22 cellular contexts compared by ENCODE assay signal in the genomic region with DNA sequence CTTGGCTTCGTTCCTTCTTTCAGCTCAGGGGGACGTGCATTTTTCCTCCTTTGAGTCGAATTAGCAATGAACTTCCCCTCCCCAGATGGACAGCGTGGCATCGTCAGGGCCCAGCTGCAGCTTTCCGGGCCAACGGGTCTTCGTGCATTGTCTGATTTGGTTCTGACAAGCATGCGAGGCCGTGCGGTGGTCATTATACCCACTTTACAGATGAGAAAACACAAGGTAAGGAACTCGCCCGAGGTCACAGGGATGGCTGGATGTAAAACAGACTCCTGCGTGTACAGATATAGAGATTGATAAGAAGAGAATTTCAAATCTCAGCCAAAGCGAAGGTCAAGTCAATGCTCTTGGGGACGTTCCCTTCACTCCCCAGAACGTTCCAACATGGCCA.
DNase-seq lines count a peak whose midpoint lies in the region; ATAC-seq, FAIRE-seq and TF ChIP-seq lines count a peak whose summit lies in the region.
"Had no signal": no experiment of that assay in that cellular context is flagged by ENCODE, and none has a peak within 500 bp of the region (broad histone marks: within the 10 kb centered on the region; RNA-seq: fewer than 3 reads in every experiment).

No MANE protein-coding gene starts in this region.

- H3K9me3 ChIP-seq in Caco-2 (no peaks in the 10 kb centered on the region), HUES6 (ENCODE audit: control insufficient read depth, insufficient read depth, low read depth, low read length) (no peaks in the 10 kb centered on the region), endothelial cell of umbilical vein (replicated peaks; ENCODE audit: control insufficient read depth, insufficient read depth, low read length) (no peaks in the 10 kb centered on the region), osteoblast (ENCODE audit: low read depth, low read length) (no peaks in the 10 kb centered on the region)
- H3K9me3 ChIP-seq: adrenal gland, suprapubic skin had no signal

- H2AFZ ChIP-seq in endothelial cell of umbilical vein (ENCODE audit: low read depth, low read length) = peak overlapping the region; percentile 56
- H2AFZ ChIP-seq in osteoblast (ENCODE audit: low read length) = no peak overlapping the region

- no peaks in the 10 kb centered on the region for H3K9me1 ChIP-seq in endothelial cell of umbilical vein (replicated peaks; ENCODE audit: control insufficient read depth, extremely low read depth, insufficient read depth, low read length)

- no peak overlapping the region for H3K4me3 Mint-ChIP-seq in Caco-2 (ENCODE audit: unreplicated experiment)
- H3K4me3 Mint-ChIP-seq: activated CD4-positive, alpha-beta T cell treated with anti-CD3 and anti-CD28 coated beads, Interleukin-2, amount 10 ng/mL, durations not matched to agents 7 days and 5 days; CD8-positive, alpha-beta T cell; T-cell had no signal

- no peak for TF ChIP-seq POLR2A in endothelial cell of umbilical vein (IDR thresholded peaks at IDR 0.05; ENCODE audit: low read depth, low read length)

- no peaks in the 10 kb centered on the region for H3K27me3 ChIP-seq in Caco-2 (replicated peaks; ENCODE audit: control insufficient read depth, insufficient read depth, low read length)
- H3K27me3 ChIP-seq in HUES6 (ENCODE audit: control insufficient read depth, insufficient read depth, low read length) = no peaks in the 10 kb centered on the region
- H3K27me3 ChIP-seq in endothelial cell of umbilical vein (ENCODE audit: control insufficient read depth in 2 of 2, insufficient read depth in 2 of 2, low read length in 2 of 2) = no peaks in the 10 kb centered on the region
- no peaks in the 10 kb centered on the region for H3K27me3 ChIP-seq in osteoblast (ENCODE audit: insufficient read depth, low read length)
- H3K27me3 ChIP-seq: adrenal gland had no signal

- ATAC-seq in GM18873 (IDR thresholded peaks at IDR 0.05; ENCODE audit: low FRiP score, unreplicated experiment) (no peak), HG03378 (IDR thresholded peaks at IDR 0.05; ENCODE audit: unreplicated experiment) (no peak)
- ATAC-seq: CD8-positive, alpha-beta T cell; T-cell had no signal

- DNase-seq in Caco-2 (peak in 1 of 2 experiments; percentile 26), endothelial cell of umbilical vein (ENCODE audit: low read depth, low spot score) (no peak), posterior vena cava (ENCODE audit: low spot score) (peak; percentile 35), osteoblast (ENCODE audit: insufficient read length, low spot score, missing footprints) (no peak), NCI-H1048 (lab: John Stamatoyannopoulos, UW) (no peak)
- DNase-seq: activated CD4-positive, alpha-beta T cell treated with anti-CD3 and anti-CD28 coated beads, Interleukin-2, amount 10 ng/mL, durations not matched to agents 7 days and 5 days; activated CD8-positive, alpha-beta memory T cell treated with anti-CD3 and anti-CD28 coated beads, Interleukin-2, amount 50 U/mL, for 48 hours; activated effector memory CD4-positive, alpha-beta T cell treated with anti-CD3 and anti-CD28 coated beads, Interleukin-2, amount 50 U/mL, for 16 hours; CD8-positive, alpha-beta T cell; DMS79 treated with DMSO at 0.1 percent for 48 hours; erythroblast; NK-92 treated with Interleukin-12 subunit alpha and Interleukin-12 subunit beta, amount 100 ng/mL, for 24 hours; stimulated activated CD4-positive, alpha-beta T cell treated with anti-CD3 and anti-CD28 coated beads, Interleukin-12 subunit alpha, Interleukin-12 subunit beta, amount 100 ng/mL, for 4 hours; T-cell had no signal

- H3K27me3 Mint-ChIP-seq in Caco-2 (ENCODE audit: insufficient read depth, unreplicated experiment) = no peaks in the 10 kb centered on the region

- dilution Hi-C loops in endothelial cell of umbilical vein (cut with MboI; ENCODE audit: extremely low pct_ligation_motif_present, low sequenced_read_pairs) = no loop called here

- peak overlapping the region; percentile 10; the same call in 1 of the 2 replicates for H3K27ac ChIP-seq in HUES6 (ENCODE audit: low read depth, low read length)
- peak overlapping the region; percentile 31 for H3K27ac ChIP-seq in endothelial cell of umbilical vein (ENCODE audit: insufficient read depth, low read depth, low read length)
- H3K27ac ChIP-seq in osteoblast (ENCODE audit: low read depth, low read length) = no peak overlapping the region
- H3K27ac ChIP-seq: KMS-11 had no signal

- H3K9ac ChIP-seq in HUES6 (ENCODE audit: low read length) (no peak overlapping the region), endothelial cell of umbilical vein (replicated peaks; ENCODE audit: extremely low read depth, insufficient read depth, low read length) (no peak overlapping the region)
- H3K9ac ChIP-seq: KMS-11 had no signal

- intact Hi-C loops in Caco-2 (cut with micrococcal nuclease; ENCODE audit: unreplicated experiment) = no loop called here
- intact Hi-C loops in endothelial cell of umbilical vein (cut with micrococcal nuclease) = loop anchor here (5.0 to 10.0 kb wide), 3 partner anchors 178 to 649 kb away; no protein-coding TSS in a partner anchor
- intact Hi-C loops in posterior vena cava (cut with DNase I) = no loop called here

- POLR2A ChIA-PET in Caco-2 (lab: Charles Lee) = no interaction called here
- POLR2A ChIA-PET in endothelial cell of umbilical vein (lab: Charles Lee) = no interaction called here

- H3K4me1 Mint-ChIP-seq in Caco-2 (ENCODE audit: low read depth, unreplicated experiment) = no peaks in the 10 kb centered on the region

- H3K4me1 ChIP-seq in Caco-2 (peaks cover 6% of the 10 kb centered on the region; the same call in 1 of the 2 replicates), HUES6 (ENCODE audit: control insufficient read depth, insufficient read depth, low read length) (peaks cover 52% of the 10 kb centered on the region), endothelial cell of umbilical vein (ENCODE audit: control insufficient read depth, extremely low read depth, insufficient read depth, low read length) (peaks cover 21% of the 10 kb centered on the region), osteoblast (ENCODE audit: insufficient read depth, low read length) (no peaks in the 10 kb centered on the region)
- H3K4me1 ChIP-seq: suprapubic skin had no signal

- no peaks in the 10 kb centered on the region for H3K36me3 Mint-ChIP-seq in Caco-2 (ENCODE audit: insufficient read depth, unreplicated experiment)
- H3K36me3 Mint-ChIP-seq: CD8-positive, alpha-beta T cell; T-cell had no signal

- CTCF ChIA-PET in Caco-2 (lab: Charles Lee) (interaction anchor here (1.1 kb wide), 1 partner anchor 323 kb away, joined by 3 read pairs; no protein-coding TSS in a partner anchor), endothelial cell of umbilical vein (lab: Charles Lee) (no interaction called here)

- FAIRE-seq in endothelial cell of umbilical vein (lab: Jason Lieb, UNC) = no peak
- FAIRE-seq: bronchial epithelial cell had no signal

- TF ChIP-seq CTCF in Caco-2 (IDR thresholded peaks at IDR 0.05; ENCODE audit: insufficient read depth in 1 of 2, low read depth in 1 of 2, low read length in 1 of 2, severe bottlenecking in 1 of 2, unreplicated experiment in 1 of 2) (no peak), endothelial cell of umbilical vein (IDR thresholded peaks at IDR 0.05; ENCODE audit: extremely low read depth in 1 of 2, insufficient read depth in 1 of 2, low read depth in 1 of 2, low read length in 2 of 2) (no peak), osteoblast (IDR thresholded peaks at IDR 0.05; ENCODE audit: extremely low read depth, low read depth, low read length) (no peak)

- no peaks in the 10 kb centered on the region for H3K9me3 Mint-ChIP-seq in Caco-2 (ENCODE audit: unreplicated experiment)
- H3K9me3 Mint-ChIP-seq: activated CD4-positive, alpha-beta T cell treated with anti-CD3 and anti-CD28 coated beads, Interleukin-2, amount 10 ng/mL, durations not matched to agents 7 days and 5 days; CD8-positive, alpha-beta T cell; T-cell had no signal

- no peaks in the 10 kb centered on the region for H3K36me3 ChIP-seq in Caco-2 (ENCODE audit: control insufficient read depth, insufficient read depth, low read length)
- no peaks in the 10 kb centered on the region for H3K36me3 ChIP-seq in HUES6 (ENCODE audit: control insufficient read depth, insufficient read depth, low read length)
- H3K36me3 ChIP-seq in endothelial cell of umbilical vein (ENCODE audit: control insufficient read depth in 2 of 2, extremely low read depth in 1 of 2, insufficient read depth in 2 of 2, low read length in 2 of 2) = no peaks in the 10 kb centered on the region
- H3K36me3 ChIP-seq in osteoblast (ENCODE audit: insufficient read depth, low read length) = no peaks in the 10 kb centered on the region
- H3K36me3 ChIP-seq: adrenal gland, suprapubic skin had no signal

- BruUV-seq in Caco-2 (replicated peaks; lab: Mats Ljungman, UMichigan) = no TSS peak
- no TSS peak for BruUV-seq in endothelial cell of umbilical vein (replicated peaks; lab: Mats Ljungman, UMichigan)

- peak overlapping the region; percentile 1 for H3K27ac Mint-ChIP-seq in Caco-2 (ENCODE audit: unreplicated experiment)
- H3K27ac Mint-ChIP-seq: activated CD4-positive, alpha-beta T cell treated with anti-CD3 and anti-CD28 coated beads, Interleukin-2, amount 10 ng/mL, durations not matched to agents 7 days and 5 days; CD8-positive, alpha-beta T cell; T-cell had no signal

- H3K4me2 ChIP-seq in endothelial cell of umbilical vein (ENCODE audit: insufficient read depth, low read length) = peak overlapping the region; percentile 49
- H3K4me2 ChIP-seq in osteoblast (ENCODE audit: insufficient read depth, low read length) = no peak overlapping the region
- H3K4me2 ChIP-seq: KMS-11 had no signal

- H4K20me1 ChIP-seq in endothelial cell of umbilical vein (replicated peaks; ENCODE audit: control insufficient read depth, extremely low read depth, insufficient read depth, low read length) (no peaks in the 10 kb centered on the region), osteoblast (ENCODE audit: insufficient read depth, low read length) (no peaks in the 10 kb centered on the region)

- no peak overlapping the region for H3K4me3 ChIP-seq in Caco-2 (ENCODE audit: low read depth, low read length)
- H3K4me3 ChIP-seq in HUES6 (ENCODE audit: low read depth, low read length) = peak overlapping the region; percentile 8; the same call in 1 of the 2 replicates
- H3K4me3 ChIP-seq in endothelial cell of umbilical vein (replicated peaks in 1 of 3; ENCODE audit: insufficient read depth in 1 of 3, low read depth in 1 of 3, low read length in 3 of 3) = no peak overlapping the region
- H3K4me3 ChIP-seq in osteoblast (ENCODE audit: insufficient read depth, low read length) = no peak overlapping the region
- H3K4me3 ChIP-seq: lung, suprapubic skin had no signal

- no peaks in the 10 kb centered on the region for H3K79me2 ChIP-seq in endothelial cell of umbilical vein (ENCODE audit: control insufficient read depth, insufficient read depth, low read length)
- H3K79me2 ChIP-seq in osteoblast (ENCODE audit: insufficient read depth, low read length) = no peaks in the 10 kb centered on the region

TF ChIP-seq in endothelial cell of umbilical vein, 7 proteins besides CTCF, POLR2A, EP300 and RAD21 (continues in another document):
- TF ChIP-seq JUN (IDR thresholded peaks at IDR 0.05; ENCODE audit: borderline replicate concordance, insufficient read depth, insufficient read length, low read depth) (no peak), GATA2 (IDR thresholded peaks at IDR 0.05; ENCODE audit: insufficient read depth, insufficient read length, low read depth, low read length) (no peak), FOS (IDR thresholded peaks at IDR 0.05; ENCODE audit: borderline replicate concordance, insufficient read depth, low read length) (no peak), POLR2AphosphoS5 (IDR thresholded peaks at IDR 0.05; ENCODE audit: insufficient read depth, low read depth, low read length) (no peak)
